In the genomic region with DNA sequence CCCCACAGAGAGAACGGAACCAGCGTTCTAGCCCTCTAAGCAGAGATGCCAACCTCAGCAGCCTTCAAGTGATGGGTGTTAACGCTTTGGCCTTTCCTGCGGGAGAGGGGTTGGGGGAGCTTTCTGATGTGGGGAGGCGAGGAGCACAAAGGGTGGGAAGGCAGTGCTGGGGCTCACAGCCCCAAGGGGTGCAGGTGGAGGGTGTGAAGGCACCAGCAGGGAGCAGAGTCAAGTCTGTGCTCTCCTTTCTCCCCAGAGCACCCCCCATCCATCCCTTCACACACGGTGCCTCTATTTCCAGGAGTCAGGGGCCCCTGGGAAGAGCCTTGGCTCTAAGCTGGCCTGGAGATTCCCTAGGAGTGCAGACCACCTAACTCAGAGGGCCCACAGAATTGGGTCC, we compare ENCODE assay signal across 29 cellular contexts. TPM values are rescaled to one million over a fixed set of nuclear protein-coding genes. Genes with fewer than 3 reads are reported as not detected.
"Had no signal": no experiment of that assay in that cellular context is flagged by ENCODE, and none has a peak within 500 bp of the region (broad histone marks: within the 10 kb centered on the region; RNA-seq: fewer than 3 reads in every experiment).

No MANE protein-coding gene starts in this region.

- H3K4me2 ChIP-seq: neural progenitor cell, smooth muscle cell had no signal

- H3K27ac ChIP-seq: left lung, neural progenitor cell, ovary, right atrium auricular region, right lobe of liver, stomach, testis, thyroid gland, upper lobe of right lung had no signal

- H3K27me3 Mint-ChIP-seq: naive B cell; progenitor cell of endocrine pancreas; stimulated activated naive B cell treated with anti-CD40 and anti-IgM and Interleukin-4, amounts not matched to agents 10 μg/mL and 1 μg/mL and 100 μg/mL, for 72 hours had no signal

- H3K27me3 ChIP-seq: left lung, neural progenitor cell, ovary, right atrium auricular region, right lobe of liver, stomach, testis, thyroid gland, upper lobe of right lung had no signal

- H3K9ac ChIP-seq: neural progenitor cell had no signal

- H3K9me3 ChIP-seq: left lung, ovary, right atrium auricular region, right lobe of liver, stomach, testis, thyroid gland, upper lobe of right lung had no signal

- DNase-seq: hypothalamus; immature natural killer cell; kidney; left colon; left lung; mesendoderm; naive B cell; natural killer cell; nephron progenitor cell; ovary; stimulated activated CD4-positive, alpha-beta T cell treated with anti-CD3 and anti-CD28 coated beads, Interleukin-12 subunit alpha, Interleukin-12 subunit beta, amount 100 ng/mL, for 4 hours; stimulated activated CD4-positive, alpha-beta T cell treated with anti-CD3 and anti-CD28 coated beads, Interleukin-15, amount 100 ng/mL, for 24 hours; stimulated activated CD4-positive, alpha-beta T cell treated with anti-CD3 and anti-CD28 coated beads, Interleukin-2, amount 100 ng/mL, for 24 hours; stimulated activated CD4-positive, alpha-beta T cell treated with anti-CD3 and anti-CD28 coated beads, Interleukin-4, amount 100 ng/mL, for 1 hour; stimulated activated naive B cell treated with anti-CD40 and anti-IgM and Interleukin-4, amounts not matched to agents 10 μg/mL and 1 μg/mL and 100 μg/mL, for 72 hours; stimulated activated naive CD8-positive, alpha-beta T cell treated with anti-CD3 and anti-CD28 coated beads, Interleukin-15, Interleukin-2, amounts not matched to agents 100 U/mL and 50 U/mL, for 24 hours; stomach; testis; thyroid gland; trophoblast cell; upper lobe of right lung had no signal

- H3K27ac Mint-ChIP-seq: mesothelial cell of epicardium, natural killer cell, neural progenitor cell, progenitor cell of endocrine pancreas had no signal

- ATAC-seq: left colon; left lung; natural killer cell; right lobe of liver; stimulated activated naive B cell treated with anti-CD40 and anti-IgM and Interleukin-4, amounts not matched to agents 10 μg/mL and 1 μg/mL and 100 μg/mL, for 72 hours; stimulated activated naive CD8-positive, alpha-beta T cell treated with anti-CD3 and anti-CD28 coated beads, Interleukin-15, Interleukin-2, amounts not matched to agents 100 U/mL and 50 U/mL, for 24 hours; upper lobe of right lung had no signal

- H2AFZ ChIP-seq: neural progenitor cell had no signal

- H3K4me3 Mint-ChIP-seq: immature natural killer cell; mesothelial cell of epicardium; nephron progenitor cell; neural progenitor cell; stimulated activated naive B cell treated with anti-CD40 and anti-IgM and Interleukin-4, amounts not matched to agents 10 μg/mL and 1 μg/mL and 100 μg/mL, for 72 hours had no signal

- H3K4me3 ChIP-seq: left lung, lung, neural progenitor cell, ovary, right atrium auricular region, right lobe of liver, smooth muscle cell, stomach, testis, thyroid gland, upper lobe of right lung had no signal

- H3K4me1 ChIP-seq: neural progenitor cell, testis had no signal

- H3K36me3 ChIP-seq: neural progenitor cell, ovary had no signal

RNA-seq across cellular contexts. Expression of gene C15orf62, which starts 4.1 kb away (rescaled TPM):
- total RNA-seq: skeletal muscle tissue had no signal
